In genomic region chr1:210394281-210394798, GRCh38 we compare ENCODE assay signal across 1 cellular context.
TF ChIP-seq lines count a peak whose summit lies in the region.

No MANE protein-coding gene starts in this region.

TF ChIP-seq in WTC11, 78 proteins besides CTCF, POLR2A, EP300 and RAD21 (continued from another document):
- TF ChIP-seq, protein P1, sequence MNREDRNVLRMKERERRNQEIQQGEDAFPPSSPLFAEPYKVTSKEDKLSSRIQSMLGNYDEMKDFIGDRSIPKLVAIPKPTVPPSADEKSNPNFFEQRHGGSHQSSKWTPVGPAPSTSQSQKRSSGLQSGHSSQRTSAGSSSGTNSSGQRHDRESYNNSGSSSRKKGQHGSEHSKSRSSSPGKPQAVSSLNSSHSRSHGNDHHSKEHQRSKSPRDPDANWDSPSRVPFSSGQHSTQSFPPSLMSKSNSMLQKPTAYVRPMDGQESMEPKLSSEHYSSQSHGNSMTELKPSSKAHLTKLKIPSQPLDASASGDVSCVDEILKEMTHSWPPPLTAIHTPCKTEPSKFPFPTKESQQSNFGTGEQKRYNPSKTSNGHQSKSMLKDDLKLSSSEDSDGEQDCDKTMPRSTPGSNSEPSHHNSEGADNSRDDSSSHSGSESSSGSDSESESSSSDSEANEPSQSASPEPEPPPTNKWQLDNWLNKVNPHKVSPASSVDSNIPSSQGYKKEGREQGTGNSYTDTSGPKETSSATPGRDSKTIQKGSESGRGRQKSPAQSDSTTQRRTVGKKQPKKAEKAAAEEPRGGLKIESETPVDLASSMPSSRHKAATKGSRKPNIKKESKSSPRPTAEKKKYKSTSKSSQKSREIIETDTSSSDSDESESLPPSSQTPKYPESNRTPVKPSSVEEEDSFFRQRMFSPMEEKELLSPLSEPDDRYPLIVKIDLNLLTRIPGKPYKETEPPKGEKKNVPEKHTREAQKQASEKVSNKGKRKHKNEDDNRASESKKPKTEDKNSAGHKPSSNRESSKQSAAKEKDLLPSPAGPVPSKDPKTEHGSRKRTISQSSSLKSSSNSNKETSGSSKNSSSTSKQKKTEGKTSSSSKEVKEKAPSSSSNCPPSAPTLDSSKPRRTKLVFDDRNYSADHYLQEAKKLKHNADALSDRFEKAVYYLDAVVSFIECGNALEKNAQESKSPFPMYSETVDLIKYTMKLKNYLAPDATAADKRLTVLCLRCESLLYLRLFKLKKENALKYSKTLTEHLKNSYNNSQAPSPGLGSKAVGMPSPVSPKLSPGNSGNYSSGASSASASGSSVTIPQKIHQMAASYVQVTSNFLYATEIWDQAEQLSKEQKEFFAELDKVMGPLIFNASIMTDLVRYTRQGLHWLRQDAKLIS (CRISPR knock-in tag; IDR thresholded peaks at IDR 0.05; ENCODE audit: borderline replicate concordance) = no peak
- TF ChIP-seq ZNF317 (CRISPR knock-in tag; IDR thresholded peaks at IDR 0.05; ENCODE audit: borderline replicate concordance, low read depth) (no peak), PRRX2 (CRISPR knock-in tag; IDR thresholded peaks at IDR 0.05) (no peak)
- TF ChIP-seq, protein P2, sequence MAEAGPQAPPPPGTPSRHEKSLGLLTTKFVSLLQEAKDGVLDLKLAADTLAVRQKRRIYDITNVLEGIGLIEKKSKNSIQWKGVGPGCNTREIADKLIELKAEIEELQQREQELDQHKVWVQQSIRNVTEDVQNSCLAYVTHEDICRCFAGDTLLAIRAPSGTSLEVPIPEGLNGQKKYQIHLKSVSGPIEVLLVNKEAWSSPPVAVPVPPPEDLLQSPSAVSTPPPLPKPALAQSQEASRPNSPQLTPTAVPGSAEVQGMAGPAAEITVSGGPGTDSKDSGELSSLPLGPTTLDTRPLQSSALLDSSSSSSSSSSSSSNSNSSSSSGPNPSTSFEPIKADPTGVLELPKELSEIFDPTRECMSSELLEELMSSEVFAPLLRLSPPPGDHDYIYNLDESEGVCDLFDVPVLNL (CRISPR knock-in tag; IDR thresholded peaks at IDR 0.05; ENCODE audit: borderline replicate concordance, low read depth) = no peak
